In the genomic region with DNA sequence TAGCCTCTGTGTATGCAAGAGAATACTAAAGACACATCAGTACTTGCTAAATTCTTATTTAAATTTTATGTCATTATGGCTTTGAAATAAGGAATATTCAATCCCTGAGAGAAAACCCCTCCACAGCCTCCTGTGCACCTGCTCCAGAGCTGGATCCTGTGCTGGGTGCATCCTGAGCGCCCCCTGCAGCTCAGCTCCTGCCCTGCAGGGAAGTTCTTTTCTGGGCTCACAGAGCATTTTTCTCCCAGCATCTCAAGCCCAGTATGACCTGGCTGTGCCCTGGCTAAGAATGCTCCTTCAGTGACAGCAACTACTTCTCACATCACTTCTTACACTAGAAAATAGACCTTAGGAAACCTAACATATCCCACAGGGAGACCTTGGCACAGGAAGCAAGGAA, we compare ENCODE assay signal across 13 cellular contexts.
"Had no signal": no experiment of that assay in that cellular context is flagged by ENCODE, and none has a peak within 500 bp of the region (broad histone marks: within the 10 kb centered on the region; RNA-seq: fewer than 3 reads in every experiment).

No MANE protein-coding gene starts in this region.

- H3K27me3 ChIP-seq: hepatocyte, pancreas, transverse colon had no signal

- H3K27ac ChIP-seq: coronary artery, hepatocyte, pancreas, transverse colon had no signal

- DNase-seq: activated CD4-positive, alpha-beta T cell treated with anti-CD3 and anti-CD28 coated beads, Interleukin-2, amount 50 U/mL, for 4 hours; activated CD4-positive, CD25-positive, alpha-beta regulatory T cell; caudate nucleus; effector CD8-positive, alpha-beta T cell; kidney; left ventricle myocardium superior; pancreas; stimulated activated CD4-positive, alpha-beta T cell treated with anti-CD3 and anti-CD28 coated beads, Interleukin-12 subunit alpha, Interleukin-12 subunit beta, amount 100 ng/mL, for 4 hours; stimulated activated naive CD4-positive, alpha-beta T cell; substantia nigra; transverse colon had no signal

- ATAC-seq: left ventricle myocardium superior, pancreas had no signal

- H3K4me1 ChIP-seq: pancreas, transverse colon had no signal

- H3K36me3 ChIP-seq: pancreas, transverse colon had no signal

- H3K4me3 ChIP-seq: coronary artery, hepatocyte, pancreas, transverse colon had no signal

- H3K9me3 ChIP-seq: pancreas, transverse colon had no signal
